2 cellular contexts compared by ENCODE assay signal in genomic region chr3:195044411-195044810, GRCh38.
TF ChIP-seq lines count a peak whose summit lies in the region.

No MANE protein-coding gene starts in this region.

TF ChIP-seq in H1, 55 proteins besides CTCF, POLR2A, EP300 and RAD21:
- TF ChIP-seq USF2 (IDR thresholded peaks at IDR 0.05; ENCODE audit: low read length) (no peak), EZH2 (IDR thresholded peaks at IDR 0.05; ENCODE audit: low read depth, low read length, severe bottlenecking) (no peak), BACH1 (IDR thresholded peaks at IDR 0.05; ENCODE audit: low read length) (no peak), RFX5 (IDR thresholded peaks at IDR 0.05; ENCODE audit: borderline replicate concordance, low read depth, low read length) (no peak), KDM4A (IDR thresholded peaks at IDR 0.05; ENCODE audit: low read depth, low read length, severe bottlenecking) (no peak), TCF12 (IDR thresholded peaks at IDR 0.05; ENCODE audit: low read depth, low read length) (no peak), SP1 (IDR thresholded peaks at IDR 0.05; ENCODE audit: low read depth, low read length) (no peak), YY1 (IDR thresholded peaks at IDR 0.05; ENCODE audit: low read depth, low read length) (no peak), SP4 (IDR thresholded peaks at IDR 0.05; ENCODE audit: low read length) (no peak), E2F6 (IDR thresholded peaks at IDR 0.05) (no peak), KDM1A (IDR thresholded peaks at IDR 0.05; ENCODE audit: borderline replicate concordance, low read length) (no peak), POLR2AphosphoS5 (IDR thresholded peaks at IDR 0.05; ENCODE audit: low read depth, low read length) (no peak), RBBP5 (IDR thresholded peaks at IDR 0.05; ENCODE audit: borderline replicate concordance, low read depth, low read length) (no peak), SUZ12 (IDR thresholded peaks at IDR 0.05; ENCODE audit: low read length) (no peak), SIX5 (IDR thresholded peaks at IDR 0.05; ENCODE audit: low read depth, low read length) (no peak), BRCA1 (IDR thresholded peaks at IDR 0.05; ENCODE audit: low read depth, low read length) (no peak), TAF7 (optimal IDR thresholded peaks at IDR 0.05; ENCODE audit: borderline replicate concordance, low read depth, low read length) (no peak), PHF8 (conservative IDR thresholded peaks at IDR 0.05; ENCODE audit: low read depth, low read length) (no peak)

TF ChIP-seq in WTC11, 78 proteins besides CTCF, POLR2A, EP300 and RAD21:
- TF ChIP-seq ERG (CRISPR knock-in tag; IDR thresholded peaks at IDR 0.05) (no peak), ATF3 (CRISPR knock-in tag; conservative IDR thresholded peaks at IDR 0.05) (no peak), NFATC4 (CRISPR knock-in tag; IDR thresholded peaks at IDR 0.05) (no peak), ZNF532 (CRISPR knock-in tag; IDR thresholded peaks at IDR 0.05; ENCODE audit: borderline replicate concordance) (no peak), TEAD1 (CRISPR knock-in tag; IDR thresholded peaks at IDR 0.05) (no peak), ZBTB43 (CRISPR knock-in tag; IDR thresholded peaks at IDR 0.05) (no peak), ZNF416 (CRISPR knock-in tag; IDR thresholded peaks at IDR 0.05) (no peak), MLX (CRISPR knock-in tag; IDR thresholded peaks at IDR 0.05) (no peak), ZNF219 (CRISPR knock-in tag; IDR thresholded peaks at IDR 0.05; ENCODE audit: borderline replicate concordance) (no peak), ZNF121 (CRISPR knock-in tag; IDR thresholded peaks at IDR 0.05) (no peak)
